Comparison of ENCODE assay signal across 8 cellular contexts in the genomic region with DNA sequence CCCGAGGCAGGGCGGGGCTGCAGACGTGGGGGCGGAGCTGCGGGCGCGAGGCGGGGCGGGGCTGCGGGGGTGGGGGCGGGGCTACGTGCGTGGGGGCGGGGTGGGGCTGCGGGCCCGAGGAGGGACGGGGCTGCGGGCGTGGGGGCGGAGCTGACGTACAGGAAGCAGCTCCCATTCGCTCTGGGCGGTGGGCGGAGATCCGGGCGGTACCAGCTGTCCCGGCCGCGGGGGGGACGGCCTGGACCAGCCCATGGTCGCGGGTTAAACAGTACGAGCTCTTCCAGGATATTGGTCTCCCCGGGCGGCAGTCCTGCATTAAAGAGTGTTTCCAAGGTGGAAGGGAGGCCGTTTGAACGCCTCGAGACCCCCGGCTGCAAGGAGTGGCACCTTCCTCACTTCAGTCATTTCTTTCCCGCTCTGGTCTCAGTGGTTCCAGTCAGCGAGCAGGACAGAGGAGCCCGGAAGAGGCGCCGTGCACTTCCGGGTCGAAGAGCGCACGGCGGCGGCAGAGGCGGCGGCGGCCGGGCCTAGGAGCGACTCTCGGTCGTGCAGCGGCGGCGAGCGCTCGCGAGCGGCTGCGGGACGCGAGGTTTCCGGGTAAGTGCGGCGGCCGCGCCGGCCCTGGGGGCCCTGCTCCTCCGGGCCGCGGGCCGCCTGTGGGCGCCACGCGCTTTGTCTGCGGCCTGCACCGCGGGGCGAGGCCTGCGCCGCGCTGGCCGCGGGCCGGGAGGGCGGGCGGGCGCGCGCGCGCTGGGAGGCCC. TPM values are rescaled to one million over a fixed set of nuclear protein-coding genes. Genes with fewer than 3 reads are reported as not detected.
DNase-seq lines count a peak whose midpoint lies in the region; ATAC-seq, FAIRE-seq and TF ChIP-seq lines count a peak whose summit lies in the region.

A gene with protein sequence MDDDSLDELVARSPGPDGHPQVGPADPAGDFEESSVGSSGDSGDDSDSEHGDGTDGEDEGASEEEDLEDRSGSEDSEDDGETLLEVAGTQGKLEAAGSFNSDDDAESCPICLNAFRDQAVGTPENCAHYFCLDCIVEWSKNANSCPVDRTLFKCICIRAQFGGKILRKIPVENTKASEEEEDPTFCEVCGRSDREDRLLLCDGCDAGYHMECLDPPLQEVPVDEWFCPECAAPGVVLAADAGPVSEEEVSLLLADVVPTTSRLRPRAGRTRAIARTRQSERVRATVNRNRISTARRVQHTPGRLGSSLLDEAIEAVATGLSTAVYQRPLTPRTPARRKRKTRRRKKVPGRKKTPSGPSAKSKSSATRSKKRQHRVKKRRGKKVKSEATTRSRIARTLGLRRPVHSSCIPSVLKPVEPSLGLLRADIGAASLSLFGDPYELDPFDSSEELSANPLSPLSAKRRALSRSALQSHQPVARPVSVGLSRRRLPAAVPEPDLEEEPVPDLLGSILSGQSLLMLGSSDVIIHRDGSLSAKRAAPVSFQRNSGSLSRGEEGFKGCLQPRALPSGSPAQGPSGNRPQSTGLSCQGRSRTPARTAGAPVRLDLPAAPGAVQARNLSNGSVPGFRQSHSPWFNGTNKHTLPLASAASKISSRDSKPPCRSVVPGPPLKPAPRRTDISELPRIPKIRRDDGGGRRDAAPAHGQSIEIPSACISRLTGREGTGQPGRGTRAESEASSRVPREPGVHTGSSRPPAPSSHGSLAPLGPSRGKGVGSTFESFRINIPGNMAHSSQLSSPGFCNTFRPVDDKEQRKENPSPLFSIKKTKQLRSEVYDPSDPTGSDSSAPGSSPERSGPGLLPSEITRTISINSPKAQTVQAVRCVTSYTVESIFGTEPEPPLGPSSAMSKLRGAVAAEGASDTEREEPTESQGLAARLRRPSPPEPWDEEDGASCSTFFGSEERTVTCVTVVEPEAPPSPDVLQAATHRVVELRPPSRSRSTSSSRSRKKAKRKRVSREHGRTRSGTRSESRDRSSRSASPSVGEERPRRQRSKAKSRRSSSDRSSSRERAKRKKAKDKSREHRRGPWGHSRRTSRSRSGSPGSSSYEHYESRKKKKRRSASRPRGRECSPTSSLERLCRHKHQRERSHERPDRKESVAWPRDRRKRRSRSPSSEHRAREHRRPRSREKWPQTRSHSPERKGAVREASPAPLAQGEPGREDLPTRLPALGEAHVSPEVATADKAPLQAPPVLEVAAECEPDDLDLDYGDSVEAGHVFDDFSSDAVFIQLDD (N-terminal part only) (plus strand): TSS at position 475 of the 761 bp plus-strand sequence. CDS start 5,043 bp downstream, outside the sequence.

- DNase-seq in NCI-H187 treated with DMSO at 0.1 percent for 48 hours (lab: John Stamatoyannopoulos, UW), result peak; percentile 81
- DNase-seq in T-helper 2 cell, result peak; percentile 89 to 96 (median 94)
- DNase-seq in right atrium auricular region (ENCODE audit: low spot score), result peak; percentile 94
- peak; percentile 77 for DNase-seq in pulmonary artery endothelial cell (ENCODE audit: low read depth, low spot score)
- peak; percentile 96 for DNase-seq in urothelium cell line (ENCODE audit: low spot score)

- H3K27ac ChIP-seq in angular gyrus (ENCODE audit: low read depth, low read length), result peak within 1 kb of the TSS; percentile 99
- peak within 1 kb of the TSS; percentile 89 to 96 for H3K27ac ChIP-seq in right atrium auricular region

- peak within 1 kb of the TSS; percentile 84 to 87 for H3K4me3 ChIP-seq in right atrium auricular region

- H3K36me3 ChIP-seq in right atrium auricular region, result no peaks in the 10 kb centered on the region

- ATAC-seq in GM18502 (IDR thresholded peaks at IDR 0.05; ENCODE audit: poor library complexity, unreplicated experiment) (peak; percentile 84), HG02943 (IDR thresholded peaks at IDR 0.05; ENCODE audit: low read depth, unreplicated experiment) (peak; percentile 76)

- no peak for FAIRE-seq in urothelium cell line (lab: Jason Lieb, UNC)

- no peaks in the 10 kb centered on the region for H3K27me3 ChIP-seq in right atrium auricular region

- no peak for TF ChIP-seq CTCF in right atrium auricular region (IDR thresholded peaks at IDR 0.05)

- H3K4me1 ChIP-seq in right atrium auricular region, result peaks cover 0 to 57% of the 10 kb centered on the region in 2 donors

- no peaks in the 10 kb centered on the region for H3K9me3 ChIP-seq in right atrium auricular region

RNA-seq across cellular contexts. Expression of the gene that starts here (rescaled TPM):
- total RNA-seq in right atrium auricular region (10 to 100 TPM; 12.4 to 14.2 TPM), pulmonary artery endothelial cell (28.0 and 29.5 TPM in 2 replicates)

Comparison
In these comparisons a context has a peak if more than half of its experiments do, and no peak if none do; other contexts are left out.
1. Peak in every context shown above with its lines: DNase-seq, ATAC-seq, H3K4me3 ChIP-seq and H3K27ac ChIP-seq.